Comparison of ENCODE assay signal across 16 cellular contexts in genomic region chr5:142453801-142454381, GRCh38.
DNase-seq lines count a peak whose midpoint lies in the region; ATAC-seq and TF ChIP-seq lines count a peak whose summit lies in the region.
"Had no signal": no experiment of that assay in that cellular context is flagged by ENCODE, and none has a peak within 500 bp of the region (broad histone marks: within the 10 kb centered on the region; RNA-seq: fewer than 3 reads in every experiment).

No MANE protein-coding gene starts in this region.

- H3K36me3 ChIP-seq in endodermal cell (ENCODE audit: control insufficient read depth, insufficient read depth, low read length): no peaks in the 10 kb centered on the region

- H3K27me3 Mint-ChIP-seq in endodermal cell (ENCODE audit: insufficient read depth): no peaks in the 10 kb centered on the region
- peaks cover 3% of the 10 kb centered on the region for H3K27me3 Mint-ChIP-seq in nephron progenitor cell (ENCODE audit: low read depth, poor library complexity)

- no peaks in the 10 kb centered on the region for H3K27me3 ChIP-seq in endodermal cell (ENCODE audit: control insufficient read depth, insufficient read depth, low read length, poor library complexity, severe bottlenecking)
- no peaks in the 10 kb centered on the region for H3K27me3 ChIP-seq in foreskin keratinocyte

- H3K4me3 ChIP-seq in endodermal cell (ENCODE audit: low read length): no peak overlapping the region

- H3K4me1 ChIP-seq in endodermal cell (ENCODE audit: control insufficient read depth, insufficient read depth, low read length): no peaks in the 10 kb centered on the region
- no peaks in the 10 kb centered on the region for H3K4me1 ChIP-seq in foreskin keratinocyte

- 84 to 95% methylated on average over 4 to 8 of the region's 8 CpGs for WGBS in endodermal cell (ENCODE audit: insufficient coverage in 1 of 2, insufficient read length in 1 of 2), 2 experiments

- H3K9me3 ChIP-seq in endodermal cell (ENCODE audit: control insufficient read depth, low read length): peaks cover 18% of the 10 kb centered on the region

- no peak for ATAC-seq in foreskin keratinocyte
- ATAC-seq: Panc1 had no signal

- H3K9me3 Mint-ChIP-seq in endodermal cell (peaks cover 10% of the 10 kb centered on the region), nephron progenitor cell (peaks cover 36% of the 10 kb centered on the region)

- no peak for TF ChIP-seq CTCF in endodermal cell (conservative IDR thresholded peaks at IDR 0.05)
- no peak for TF ChIP-seq CTCF in nephron progenitor cell (IDR thresholded peaks at IDR 0.05)
- no peak for TF ChIP-seq CTCF in foreskin keratinocyte (conservative IDR thresholded peaks at IDR 0.05)

- H3K27ac ChIP-seq in endodermal cell (ENCODE audit: low read depth, low read length) (no peak overlapping the region), foreskin keratinocyte (no peak overlapping the region)

- H3K27ac Mint-ChIP-seq in endodermal cell: no peak overlapping the region
- H3K27ac Mint-ChIP-seq in nephron progenitor cell: peak overlapping the region; percentile 35
- H3K27ac Mint-ChIP-seq: CD14-positive monocyte had no signal

- H3K9ac ChIP-seq in endodermal cell (ENCODE audit: extremely low read depth, low read length, poor library complexity, severe bottlenecking): no peak overlapping the region

- H3K4me3 Mint-ChIP-seq in endodermal cell: no peak overlapping the region
- H3K4me3 Mint-ChIP-seq in nephron progenitor cell: no peak overlapping the region
- H3K4me3 Mint-ChIP-seq: CD14-positive monocyte had no signal

- H3K4me1 Mint-ChIP-seq in endodermal cell: no peaks in the 10 kb centered on the region
- peaks cover 20% of the 10 kb centered on the region for H3K4me1 Mint-ChIP-seq in nephron progenitor cell
- H3K4me1 Mint-ChIP-seq: CD14-positive monocyte had no signal

- DNase-seq in NCI-H2171 treated with DMSO at 0.1 percent for 48 hours (lab: John Stamatoyannopoulos, UW) (peak; percentile 27), NCI-H2171 (lab: John Stamatoyannopoulos, UW) (no peak), NCI-H1694 (lab: John Stamatoyannopoulos, UW) (peak; percentile 36), endodermal cell (peak; percentile 47), nephron progenitor cell (no peak), foreskin keratinocyte (no peak), KG1 (lab: John Stamatoyannopoulos, UW) (no peak)
- DNase-seq in activated CD4-positive, alpha-beta T cell treated with anti-CD3 and anti-CD28 coated beads for 48 hours: no peak
- DNase-seq: 8988T, DND-41, KBM-7, MV-4-11, NCI-H1930, NCI-H526 treated with DMSO at 0.1 percent for 48 hours had no signal

- peaks cover 3% of the 10 kb centered on the region for H3K36me3 Mint-ChIP-seq in endodermal cell (ENCODE audit: low read depth)
- H3K36me3 Mint-ChIP-seq in nephron progenitor cell (ENCODE audit: low read depth): peaks cover 27% of the 10 kb centered on the region

Comparison
In these comparisons a context has a peak if more than half of its experiments do, and no peak if none do; other contexts are left out.
1. DNase-seq: peak in NCI-H2171 treated with DMSO at 0.1 percent for 48 hours (single experiment), NCI-H1694 (single experiment) and endodermal cell (single experiment); none in NCI-H2171 (single experiment), nephron progenitor cell (single experiment), activated CD4-positive, alpha-beta T cell treated with anti-CD3 and anti-CD28 coated beads for 48 hours (single experiment), foreskin keratinocyte (0 of 2) and KG1 (single experiment).